In genomic region chr11:62831520-62832345, GRCh38 we compare ENCODE assay signal across 8 cellular contexts. TPM values are rescaled to one million over a fixed set of nuclear protein-coding genes. Genes with fewer than 3 reads are reported as not detected.
A peak's percentile ranks its signal among the peaks of the same experiment; 100 is the strongest.
DNase-seq lines count a peak whose midpoint lies in the region; ATAC-seq and TF ChIP-seq lines count a peak whose summit lies in the region.

Gene STX5 (minus strand): TSS chr11:62832051. CDS start chr11:62831243, 808 bp downstream.

- H3K27ac ChIP-seq in PC-9 (peak within 1 kb of the TSS; percentile 77), epithelial cell of prostate (peak within 1 kb of the TSS; percentile 83)

- ATAC-seq in GM21619 (IDR thresholded peaks at IDR 0.05; ENCODE audit: unreplicated experiment) = peak; percentile 74

- POLR2A ChIA-PET in PC-9 (lab: Charles Lee; ENCODE audit: unreplicated experiment) = interaction anchor here (0.6 to 1.3 kb wide), 10 partner anchors 10 to 276 kb away, joined by 3 to 19 read pairs (median 8); partner anchors contain the start of genes C11orf98, CSKMT, HNRNPUL2 and ZBTB3

- peak within 1 kb of the TSS; percentile 81 for H3K4me3 ChIP-seq in Jurkat, Clone E6-1 (ENCODE audit: low read length)
- peak within 1 kb of the TSS; percentile 100 for H3K4me3 ChIP-seq in PC-9

- peaks cover 33% of the 10 kb centered on the region for H3F3A ChIP-seq in PC-9 (ENCODE audit: insufficient read depth, low read depth)

- peaks cover 34% of the 10 kb centered on the region for H3K36me3 ChIP-seq in PC-9 (ENCODE audit: low read depth)

- H3K4me2 ChIP-seq in PC-9 = peak within 1 kb of the TSS; percentile 100

- peaks cover 24% of the 10 kb centered on the region for H4K20me1 ChIP-seq in PC-9 (ENCODE audit: insufficient read depth)

- CTCF ChIA-PET in PC-9 (lab: Charles Lee) = interaction anchor here (0.6 kb wide), 1 partner anchor 701 kb away, joined by 3 read pairs; no protein-coding TSS in a partner anchor

- H2AFZ ChIP-seq in PC-9 = peak within 1 kb of the TSS; percentile 76

- peaks cover 22% of the 10 kb centered on the region for H3K4me1 ChIP-seq in PC-9 (replicated peaks; ENCODE audit: insufficient read depth)

- H3K9me2 ChIP-seq in PC-9 (ENCODE audit: insufficient read depth) = no peaks in the 10 kb centered on the region

- H3K27me3 ChIP-seq in PC-9 (ENCODE audit: insufficient read depth, low read depth) = no peaks in the 10 kb centered on the region

- peaks cover 64% of the 10 kb centered on the region for H3K79me2 ChIP-seq in PC-9 (ENCODE audit: low read depth)

- DNase-seq in DMS153 (lab: John Stamatoyannopoulos, UW) (peak; percentile 90), PC-9 (peak; percentile 96 to 99), epithelial cell of prostate (ENCODE audit: low read depth, low spot score) (peak; percentile 92), mucosa of gallbladder (ENCODE audit: low spot score) (peak; percentile 100)
- peak; percentile 97 for DNase-seq in Jurkat, Clone E6-1 (ENCODE audit: low read depth, low spot score)
- DNase-seq in activated T-cell treated with anti-CD3 and anti-CD28 coated beads, Interleukin-2, amount 50 U/mL, for 1 hour = peak; percentile 99
- DNase-seq in stimulated activated CD8-positive, alpha-beta memory T cell treated with anti-CD3 and anti-CD28 coated beads, Interleukin-4, amount 100 ng/mL, for 4 hours (ENCODE audit: low read depth in 2 of 2, low spot score in 1 of 2) = peak; percentile 99 to 100

- no peak for TF ChIP-seq CTCF in PC-9 (conservative IDR thresholded peaks at IDR 0.05)

- BruUV-seq in PC-9 (replicated peaks; lab: Mats Ljungman, UMichigan) = no TSS peak

- H3K9me3 ChIP-seq in PC-9 (ENCODE audit: insufficient read depth, low read depth) = no peaks in the 10 kb centered on the region

- intact Hi-C loops in PC-9 (cut with micrococcal nuclease; ENCODE audit: unreplicated experiment) = loop anchor here (1.0 to 2.0 kb wide), 4 partner anchors 8 to 451 kb away; partner anchors contain the start of genes NXF1, TMEM179B and WDR74

RNA-seq across cellular contexts. Expression of gene STX5, which starts in this region (rescaled TPM):
- 32.9 TPM for polyA plus RNA-seq in Jurkat, Clone E6-1 (2012; ENCODE audit: insufficient read depth, insufficient read length)
- total RNA-seq in PC-9 (2021) (61.9 and 65.8 TPM in 2 replicates), mucosa of gallbladder (48.8 TPM)

Comparison
In these comparisons a context has a peak if more than half of its experiments do, and no peak if none do; other contexts are left out.
1. Peak in every context shown above with its lines: DNase-seq, ATAC-seq, H3K4me3 ChIP-seq and H3K27ac ChIP-seq.